Comparison of ENCODE assay signal across 9 cellular contexts in genomic region chr1:56376188-56376984, GRCh38.
A peak's percentile ranks its signal among the peaks of the same experiment; 100 is the strongest.
DNase-seq lines count a peak whose midpoint lies in the region; ATAC-seq and TF ChIP-seq lines count a peak whose summit lies in the region.
"Had no signal": no experiment of that assay in that cellular context is flagged by ENCODE, and none has a peak within 500 bp of the region (broad histone marks: within the 10 kb centered on the region; RNA-seq: fewer than 3 reads in every experiment).

No MANE protein-coding gene starts in this region.

- no peak overlapping the region for H3K4me3 Mint-ChIP-seq in Calu3 (ENCODE audit: low read depth, unreplicated experiment)
- no peak overlapping the region for H3K4me3 Mint-ChIP-seq in endodermal cell

- no peak overlapping the region for H2BK12ac ChIP-seq in neuronal stem cell (ENCODE audit: low read length)

- no peak overlapping the region for H2AK5ac ChIP-seq in neuronal stem cell (ENCODE audit: low read depth, low read length)

- DNase-seq in Calu3 (peak; percentile 10), NCI-H2196 (lab: John Stamatoyannopoulos, UW; ENCODE audit: unreplicated experiment) (peak; percentile 65), endodermal cell (peak; percentile 85), neuronal stem cell (ENCODE audit: low spot score) (no peak), Kasumi-1 (lab: John Stamatoyannopoulos, UW) (no peak), activated gamma-delta T cell (lab: John Stamatoyannopoulos, UW) (no peak)
- DNase-seq: stimulated activated naive CD4-positive, alpha-beta T cell had no signal

- no peak overlapping the region for H2BK120ac ChIP-seq in neuronal stem cell (ENCODE audit: low read depth, low read length)

- no TSS peak for BruUV-seq in Calu3 (replicated peaks; lab: Mats Ljungman, UMichigan)

- H3K9me3 Mint-ChIP-seq in Calu3 (ENCODE audit: low read depth, unreplicated experiment): no peaks in the 10 kb centered on the region
- no peaks in the 10 kb centered on the region for H3K9me3 Mint-ChIP-seq in endodermal cell

- CTCF ChIA-PET in Calu3 (lab: Charles Lee): no interaction called here

- no peak overlapping the region for H2BK5ac ChIP-seq in neuronal stem cell (ENCODE audit: low read length)

- H3K14ac ChIP-seq in neuronal stem cell (ENCODE audit: low read length): no peak overlapping the region

- no peaks in the 10 kb centered on the region for H3K27me3 ChIP-seq in endodermal cell (ENCODE audit: control insufficient read depth, insufficient read depth, low read length, poor library complexity, severe bottlenecking)
- no peaks in the 10 kb centered on the region for H3K27me3 ChIP-seq in neuronal stem cell (ENCODE audit: control insufficient read depth in 3 of 3, insufficient read depth in 3 of 3, low read depth in 1 of 3, low read length in 3 of 3)

- H3K4me1 Mint-ChIP-seq in Calu3 (ENCODE audit: low read depth, unreplicated experiment) (peaks cover 9% of the 10 kb centered on the region), endodermal cell (peaks cover 34% of the 10 kb centered on the region)

- peak overlapping the region; percentile 79 for H2AFZ ChIP-seq in neuronal stem cell (ENCODE audit: low read length)

- peak overlapping the region; percentile 45 for H3K18ac ChIP-seq in neuronal stem cell (ENCODE audit: low read length)

- H3K9ac ChIP-seq in endodermal cell (ENCODE audit: extremely low read depth, low read length, poor library complexity, severe bottlenecking) (no peak overlapping the region), neuronal stem cell (ENCODE audit: low read depth, low read length, poor library complexity) (no peak overlapping the region)

- H3K4me3 ChIP-seq in endodermal cell (ENCODE audit: low read length) (no peak overlapping the region), neuronal stem cell (ENCODE audit: low read length in 2 of 2) (no peak overlapping the region)

- no peak overlapping the region for H4K91ac ChIP-seq in neuronal stem cell (ENCODE audit: low read depth, low read length, poor library complexity)

- H3K36me3 ChIP-seq in endodermal cell (ENCODE audit: control insufficient read depth, insufficient read depth, low read length) (no peaks in the 10 kb centered on the region), neuronal stem cell (replicated peaks in 1 of 2; ENCODE audit: control insufficient read depth in 2 of 2, insufficient read depth in 2 of 2, low read length in 2 of 2) (no peaks in the 10 kb centered on the region)

- 49 to 50% methylated on average over 7 of the region's 7 CpGs for WGBS in endodermal cell (ENCODE audit: insufficient coverage in 1 of 2, insufficient read length in 1 of 2), 2 experiments
- no CpG with 5 or more reads among the region's 7 CpGs for WGBS in neuronal stem cell (ENCODE audit: extremely low coverage in 2 of 2, insufficient read length in 2 of 2, insufficient replicate concordance in 1 of 2), 2 donors

- H3K36me3 Mint-ChIP-seq in Calu3 (ENCODE audit: insufficient read depth, unreplicated experiment) (no peaks in the 10 kb centered on the region), endodermal cell (ENCODE audit: low read depth) (no peaks in the 10 kb centered on the region)

- TF ChIP-seq CTCF in Calu3 (IDR thresholded peaks at IDR 0.05; ENCODE audit: unreplicated experiment) (no peak), endodermal cell (conservative IDR thresholded peaks at IDR 0.05) (no peak)

- intact Hi-C loops in Calu3 (cut with micrococcal nuclease; ENCODE audit: unreplicated experiment): no loop called here

- no peaks in the 10 kb centered on the region for H3K79me1 ChIP-seq in neuronal stem cell (ENCODE audit: low read depth, low read length)

- no peak overlapping the region for H3K23ac ChIP-seq in neuronal stem cell (ENCODE audit: low read depth, low read length, poor library complexity)

- H3K9me3 ChIP-seq in endodermal cell (ENCODE audit: control insufficient read depth, low read length) (no peaks in the 10 kb centered on the region), neuronal stem cell (replicated peaks in 1 of 2; ENCODE audit: control insufficient read depth in 2 of 2, insufficient read depth in 1 of 2, low read depth in 1 of 2, low read length in 2 of 2) (no peaks in the 10 kb centered on the region)

- H4K8ac ChIP-seq in neuronal stem cell (ENCODE audit: low read depth, low read length): no peak overlapping the region

- H3K27ac Mint-ChIP-seq in Calu3 (ENCODE audit: unreplicated experiment): no peak overlapping the region
- H3K27ac Mint-ChIP-seq in endodermal cell: peak overlapping the region; percentile 26

- H3K27me3 Mint-ChIP-seq in Calu3 (ENCODE audit: unreplicated experiment) (no peaks in the 10 kb centered on the region), endodermal cell (ENCODE audit: insufficient read depth) (no peaks in the 10 kb centered on the region)

- H3K27ac ChIP-seq in endodermal cell (ENCODE audit: low read depth, low read length) (no peak overlapping the region), neuronal stem cell (replicated peaks; ENCODE audit: low read length) (no peak overlapping the region)

- H3K4ac ChIP-seq in neuronal stem cell (ENCODE audit: low read length): no peak overlapping the region

- ATAC-seq in HG03175 (IDR thresholded peaks at IDR 0.05; ENCODE audit: unreplicated experiment): no peak
- no peak for ATAC-seq in GM18502 (IDR thresholded peaks at IDR 0.05; ENCODE audit: poor library complexity, unreplicated experiment)

- H3K4me2 ChIP-seq in neuronal stem cell (ENCODE audit: insufficient read depth, low read length, poor library complexity, severe bottlenecking): no peak overlapping the region

- H2BK15ac ChIP-seq in neuronal stem cell (ENCODE audit: low read length): peak overlapping the region; percentile 25

- H3K4me1 ChIP-seq in endodermal cell (ENCODE audit: control insufficient read depth, insufficient read depth, low read length) (no peaks in the 10 kb centered on the region), neuronal stem cell (ENCODE audit: control insufficient read depth in 2 of 2, insufficient read depth in 1 of 2, low read depth in 1 of 2, low read length in 2 of 2) (peaks cover 9 to 14% of the 10 kb centered on the region in 2 donors)

Comparison
In these comparisons a context has a peak if more than half of its experiments do, and no peak if none do; other contexts are left out.
1. DNase-seq: peak in Calu3 (single experiment), NCI-H2196 (single experiment) and endodermal cell (single experiment); none in neuronal stem cell (single experiment), Kasumi-1 (0 of 2) and activated gamma-delta T cell (single experiment).